ENCODE assay signal across 3 cellular contexts in the genomic region with DNA sequence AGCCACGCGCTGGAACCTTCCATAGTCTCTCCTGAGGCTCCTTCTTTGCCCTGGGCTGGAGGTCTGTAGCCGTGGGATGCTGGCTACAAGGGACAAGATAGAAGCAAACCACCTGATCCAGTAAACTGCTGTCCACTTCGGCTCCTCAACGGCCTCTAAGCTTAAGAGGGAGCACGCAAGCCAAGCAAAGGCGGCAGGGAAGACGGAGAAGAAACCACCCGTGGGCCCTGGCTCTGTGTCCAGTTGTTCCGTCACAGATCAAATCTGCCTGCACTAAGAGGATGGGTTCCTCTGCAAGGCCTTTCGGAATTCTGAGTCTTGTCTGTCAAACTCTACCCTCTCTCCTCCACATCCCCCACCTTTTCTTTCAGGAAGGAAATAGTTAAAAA.
TF ChIP-seq lines count a peak whose summit lies in the region.

No MANE protein-coding gene starts in this region.

TF ChIP-seq in SK-N-SH, 30 proteins besides CTCF, POLR2A, EP300 and RAD21 (continued from another document):
- TF ChIP-seq, protein P1, sequence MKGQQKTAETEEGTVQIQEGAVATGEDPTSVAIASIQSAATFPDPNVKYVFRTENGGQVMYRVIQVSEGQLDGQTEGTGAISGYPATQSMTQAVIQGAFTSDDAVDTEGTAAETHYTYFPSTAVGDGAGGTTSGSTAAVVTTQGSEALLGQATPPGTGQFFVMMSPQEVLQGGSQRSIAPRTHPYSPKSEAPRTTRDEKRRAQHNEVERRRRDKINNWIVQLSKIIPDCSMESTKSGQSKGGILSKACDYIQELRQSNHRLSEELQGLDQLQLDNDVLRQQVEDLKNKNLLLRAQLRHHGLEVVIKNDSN (IDR thresholded peaks at IDR 0.05; ENCODE audit: borderline replicate concordance, low read depth): no peak
- TF ChIP-seq SIN3A (IDR thresholded peaks at IDR 0.05; ENCODE audit: borderline replicate concordance, low read depth, low read length): no peak
- no peak for TF ChIP-seq EZH2phosphoT487 (IDR thresholded peaks at IDR 0.05; ENCODE audit: borderline replicate concordance, low read depth)
- no peak for TF ChIP-seq ELF1 (IDR thresholded peaks at IDR 0.05)
- TF ChIP-seq, protein P2, sequence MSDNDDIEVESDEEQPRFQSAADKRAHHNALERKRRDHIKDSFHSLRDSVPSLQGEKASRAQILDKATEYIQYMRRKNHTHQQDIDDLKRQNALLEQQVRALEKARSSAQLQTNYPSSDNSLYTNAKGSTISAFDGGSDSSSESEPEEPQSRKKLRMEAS (IDR thresholded peaks at IDR 0.05; ENCODE audit: low read depth): no peak
- no peak for TF ChIP-seq FOSL2 (IDR thresholded peaks at IDR 0.05; ENCODE audit: borderline replicate concordance, low read depth)
- TF ChIP-seq RXRA (IDR thresholded peaks at IDR 0.05; ENCODE audit: borderline replicate concordance, low read depth): no peak
- no peak for TF ChIP-seq TEAD4 (IDR thresholded peaks at IDR 0.05; ENCODE audit: borderline replicate concordance, insufficient read depth)
TF ChIP-seq in SK-N-SH: peak in this region for 0.

TF ChIP-seq in SK-N-SH treated with all-trans-retinoic acid at 6 μM for 48 hours, 23 proteins besides CTCF, POLR2A, EP300 and RAD21 (continued from another document):
- TF ChIP-seq, protein P3, sequence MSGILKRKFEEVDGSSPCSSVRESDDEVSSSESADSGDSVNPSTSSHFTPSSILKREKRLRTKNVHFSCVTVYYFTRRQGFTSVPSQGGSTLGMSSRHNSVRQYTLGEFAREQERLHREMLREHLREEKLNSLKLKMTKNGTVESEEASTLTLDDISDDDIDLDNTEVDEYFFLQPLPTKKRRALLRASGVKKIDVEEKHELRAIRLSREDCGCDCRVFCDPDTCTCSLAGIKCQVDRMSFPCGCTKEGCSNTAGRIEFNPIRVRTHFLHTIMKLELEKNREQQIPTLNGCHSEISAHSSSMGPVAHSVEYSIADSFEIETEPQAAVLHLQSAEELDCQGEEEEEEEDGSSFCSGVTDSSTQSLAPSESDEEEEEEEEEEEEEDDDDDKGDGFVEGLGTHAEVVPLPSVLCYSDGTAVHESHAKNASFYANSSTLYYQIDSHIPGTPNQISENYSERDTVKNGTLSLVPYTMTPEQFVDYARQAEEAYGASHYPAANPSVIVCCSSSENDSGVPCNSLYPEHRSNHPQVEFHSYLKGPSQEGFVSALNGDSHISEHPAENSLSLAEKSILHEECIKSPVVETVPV (CRISPR knock-in tag; IDR thresholded peaks at IDR 0.05): no peak
- TF ChIP-seq, protein P4, sequence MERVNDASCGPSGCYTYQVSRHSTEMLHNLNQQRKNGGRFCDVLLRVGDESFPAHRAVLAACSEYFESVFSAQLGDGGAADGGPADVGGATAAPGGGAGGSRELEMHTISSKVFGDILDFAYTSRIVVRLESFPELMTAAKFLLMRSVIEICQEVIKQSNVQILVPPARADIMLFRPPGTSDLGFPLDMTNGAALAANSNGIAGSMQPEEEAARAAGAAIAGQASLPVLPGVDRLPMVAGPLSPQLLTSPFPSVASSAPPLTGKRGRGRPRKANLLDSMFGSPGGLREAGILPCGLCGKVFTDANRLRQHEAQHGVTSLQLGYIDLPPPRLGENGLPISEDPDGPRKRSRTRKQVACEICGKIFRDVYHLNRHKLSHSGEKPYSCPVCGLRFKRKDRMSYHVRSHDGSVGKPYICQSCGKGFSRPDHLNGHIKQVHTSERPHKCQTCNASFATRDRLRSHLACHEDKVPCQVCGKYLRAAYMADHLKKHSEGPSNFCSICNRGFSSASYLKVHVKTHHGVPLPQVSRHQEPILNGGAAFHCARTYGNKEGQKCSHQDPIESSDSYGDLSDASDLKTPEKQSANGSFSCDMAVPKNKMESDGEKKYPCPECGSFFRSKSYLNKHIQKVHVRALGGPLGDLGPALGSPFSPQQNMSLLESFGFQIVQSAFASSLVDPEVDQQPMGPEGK (CRISPR knock-in tag; IDR thresholded peaks at IDR 0.05; ENCODE audit: borderline replicate concordance): no peak
- TF ChIP-seq ZFP30 (CRISPR knock-in tag; IDR thresholded peaks at IDR 0.05) (no peak), TOX (CRISPR knock-in tag; IDR thresholded peaks at IDR 0.05; ENCODE audit: borderline replicate concordance) (no peak)

TF ChIP-seq in neural cell, 6 proteins besides CTCF, POLR2A, EP300 and RAD21 (continued from another document):
- TF ChIP-seq, protein P5, sequence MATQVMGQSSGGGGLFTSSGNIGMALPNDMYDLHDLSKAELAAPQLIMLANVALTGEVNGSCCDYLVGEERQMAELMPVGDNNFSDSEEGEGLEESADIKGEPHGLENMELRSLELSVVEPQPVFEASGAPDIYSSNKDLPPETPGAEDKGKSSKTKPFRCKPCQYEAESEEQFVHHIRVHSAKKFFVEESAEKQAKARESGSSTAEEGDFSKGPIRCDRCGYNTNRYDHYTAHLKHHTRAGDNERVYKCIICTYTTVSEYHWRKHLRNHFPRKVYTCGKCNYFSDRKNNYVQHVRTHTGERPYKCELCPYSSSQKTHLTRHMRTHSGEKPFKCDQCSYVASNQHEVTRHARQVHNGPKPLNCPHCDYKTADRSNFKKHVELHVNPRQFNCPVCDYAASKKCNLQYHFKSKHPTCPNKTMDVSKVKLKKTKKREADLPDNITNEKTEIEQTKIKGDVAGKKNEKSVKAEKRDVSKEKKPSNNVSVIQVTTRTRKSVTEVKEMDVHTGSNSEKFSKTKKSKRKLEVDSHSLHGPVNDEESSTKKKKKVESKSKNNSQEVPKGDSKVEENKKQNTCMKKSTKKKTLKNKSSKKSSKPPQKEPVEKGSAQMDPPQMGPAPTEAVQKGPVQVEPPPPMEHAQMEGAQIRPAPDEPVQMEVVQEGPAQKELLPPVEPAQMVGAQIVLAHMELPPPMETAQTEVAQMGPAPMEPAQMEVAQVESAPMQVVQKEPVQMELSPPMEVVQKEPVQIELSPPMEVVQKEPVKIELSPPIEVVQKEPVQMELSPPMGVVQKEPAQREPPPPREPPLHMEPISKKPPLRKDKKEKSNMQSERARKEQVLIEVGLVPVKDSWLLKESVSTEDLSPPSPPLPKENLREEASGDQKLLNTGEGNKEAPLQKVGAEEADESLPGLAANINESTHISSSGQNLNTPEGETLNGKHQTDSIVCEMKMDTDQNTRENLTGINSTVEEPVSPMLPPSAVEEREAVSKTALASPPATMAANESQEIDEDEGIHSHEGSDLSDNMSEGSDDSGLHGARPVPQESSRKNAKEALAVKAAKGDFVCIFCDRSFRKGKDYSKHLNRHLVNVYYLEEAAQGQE (IDR thresholded peaks at IDR 0.05; ENCODE audit: borderline replicate concordance): no peak
- TF ChIP-seq SMC3 (conservative IDR thresholded peaks at IDR 0.05; ENCODE audit: poor library complexity) (no peak), MXI1 (conservative IDR thresholded peaks at IDR 0.05; ENCODE audit: poor library complexity, severe bottlenecking) (no peak)
